14 cellular contexts compared by ENCODE assay signal in genomic region chr1:81505831-81506230, GRCh38.
DNase-seq lines count a peak whose midpoint lies in the region; ATAC-seq and TF ChIP-seq lines count a peak whose summit lies in the region.
"Had no signal": no experiment of that assay in that cellular context is flagged by ENCODE, and none has a peak within 500 bp of the region (broad histone marks: within the 10 kb centered on the region; RNA-seq: fewer than 3 reads in every experiment).

No MANE protein-coding gene starts in this region.

- no peaks in the 10 kb centered on the region for H3K27me3 ChIP-seq in colonic mucosa
- H3K27me3 ChIP-seq: gastrocnemius medialis, neutrophil had no signal

- no peaks in the 10 kb centered on the region for H3K9me3 Mint-ChIP-seq in stimulated activated naive B cell treated with anti-CD40 and anti-IgM and Interleukin-4, amounts not matched to agents 10 μg/mL and 1 μg/mL and 100 μg/mL, for 72 hours
- H3K9me3 Mint-ChIP-seq: activated CD4-positive, alpha-beta T cell treated with anti-CD3 and anti-CD28 coated beads, Interleukin-2, amount 10 ng/mL, durations not matched to agents 24 days and 14 days; activated naive CD8-positive, alpha-beta T cell treated with anti-CD3 and anti-CD28 coated beads for 36 hours had no signal

- no peak overlapping the region for H3K27ac Mint-ChIP-seq in stimulated activated naive B cell treated with anti-CD40 and anti-IgM and Interleukin-4, amounts not matched to agents 10 μg/mL and 1 μg/mL and 100 μg/mL, for 72 hours
- H3K27ac Mint-ChIP-seq: activated CD4-positive, alpha-beta T cell treated with anti-CD3 and anti-CD28 coated beads, Interleukin-2, amount 10 ng/mL, durations not matched to agents 24 days and 14 days; activated naive CD8-positive, alpha-beta T cell treated with anti-CD3 and anti-CD28 coated beads for 36 hours had no signal

- no peak for DNase-seq in stimulated activated naive B cell treated with anti-CD40 and anti-IgM and Interleukin-4, amounts not matched to agents 10 μg/mL and 1 μg/mL and 100 μg/mL, for 72 hours
- DNase-seq in colonic mucosa = no peak
- DNase-seq in GDM1 (lab: John Stamatoyannopoulos, UW) = no peak
- no peak for DNase-seq in midbrain (lab: John Stamatoyannopoulos, UW)
- DNase-seq: activated CD4-positive, alpha-beta T cell treated with anti-CD3 and anti-CD28 coated beads, Interleukin-2, amount 10 ng/mL, durations not matched to agents 24 days and 14 days; activated naive CD8-positive, alpha-beta T cell treated with anti-CD3 and anti-CD28 coated beads for 36 hours; cortex of kidney; gastrocnemius medialis; SIG-M5 had no signal

- H3K27me3 Mint-ChIP-seq in stimulated activated naive B cell treated with anti-CD40 and anti-IgM and Interleukin-4, amounts not matched to agents 10 μg/mL and 1 μg/mL and 100 μg/mL, for 72 hours = no peaks in the 10 kb centered on the region
- H3K27me3 Mint-ChIP-seq: activated CD4-positive, alpha-beta T cell treated with anti-CD3 and anti-CD28 coated beads, Interleukin-2, amount 10 ng/mL, durations not matched to agents 24 days and 14 days; activated naive CD8-positive, alpha-beta T cell treated with anti-CD3 and anti-CD28 coated beads for 36 hours had no signal

- no peaks in the 10 kb centered on the region for H3K9me3 ChIP-seq in colonic mucosa
- H3K9me3 ChIP-seq: gastrocnemius medialis, neutrophil had no signal

- ATAC-seq in GM19043 (IDR thresholded peaks at IDR 0.05; ENCODE audit: low read depth, unreplicated experiment) = peak; percentile 92
- ATAC-seq in GM21825 (IDR thresholded peaks at IDR 0.05; ENCODE audit: unreplicated experiment) = peak; percentile 93
- ATAC-seq in HG03159 (IDR thresholded peaks at IDR 0.05; ENCODE audit: unreplicated experiment) = peak; percentile 99
- ATAC-seq in stimulated activated naive B cell treated with anti-CD40 and anti-IgM and Interleukin-4, amounts not matched to agents 10 μg/mL and 1 μg/mL and 100 μg/mL, for 72 hours (replicated peaks) = peak; percentile 47 to 63
- ATAC-seq: gastrocnemius medialis had no signal

- no peak for TF ChIP-seq CTCF in colonic mucosa (IDR thresholded peaks at IDR 0.05)

- no peaks in the 10 kb centered on the region for H3K4me1 ChIP-seq in colonic mucosa

- H3K4me3 ChIP-seq in colonic mucosa = no peak overlapping the region
- H3K4me3 ChIP-seq: gastrocnemius medialis had no signal

- no peak overlapping the region for H3K27ac ChIP-seq in colonic mucosa
- H3K27ac ChIP-seq: gastrocnemius medialis, KMS-11, neutrophil had no signal

- H3K4me3 Mint-ChIP-seq in stimulated activated naive B cell treated with anti-CD40 and anti-IgM and Interleukin-4, amounts not matched to agents 10 μg/mL and 1 μg/mL and 100 μg/mL, for 72 hours = no peak overlapping the region
- H3K4me3 Mint-ChIP-seq: activated CD4-positive, alpha-beta T cell treated with anti-CD3 and anti-CD28 coated beads, Interleukin-2, amount 10 ng/mL, durations not matched to agents 24 days and 14 days; activated naive CD8-positive, alpha-beta T cell treated with anti-CD3 and anti-CD28 coated beads for 36 hours had no signal

- H3K36me3 ChIP-seq in colonic mucosa = no peaks in the 10 kb centered on the region
- H3K36me3 ChIP-seq: gastrocnemius medialis, neutrophil had no signal

- peaks cover 0 to 3% of the 10 kb centered on the region in 2 donors for H3K4me1 Mint-ChIP-seq in stimulated activated naive B cell treated with anti-CD40 and anti-IgM and Interleukin-4, amounts not matched to agents 10 μg/mL and 1 μg/mL and 100 μg/mL, for 72 hours
- H3K4me1 Mint-ChIP-seq: activated CD4-positive, alpha-beta T cell treated with anti-CD3 and anti-CD28 coated beads, Interleukin-2, amount 10 ng/mL, durations not matched to agents 24 days and 14 days; activated naive CD8-positive, alpha-beta T cell treated with anti-CD3 and anti-CD28 coated beads for 36 hours had no signal

- intact Hi-C loops in colonic mucosa (cut with DNase I) = no loop called here

- H3K36me3 Mint-ChIP-seq in stimulated activated naive B cell treated with anti-CD40 and anti-IgM and Interleukin-4, amounts not matched to agents 10 μg/mL and 1 μg/mL and 100 μg/mL, for 72 hours = no peaks in the 10 kb centered on the region
- H3K36me3 Mint-ChIP-seq: activated naive CD8-positive, alpha-beta T cell treated with anti-CD3 and anti-CD28 coated beads for 36 hours had no signal

- no peak overlapping the region for H3K9ac ChIP-seq in colonic mucosa (ENCODE audit: low read depth in 2 of 2, low read length in 2 of 2)
- H3K9ac ChIP-seq: KMS-11 had no signal
